In genomic region chr2:152710713-152711112, GRCh38 we compare ENCODE assay signal across 22 cellular contexts. TPM values are rescaled to one million over a fixed set of nuclear protein-coding genes. Genes with fewer than 3 reads are reported as not detected.
DNase-seq lines count a peak whose midpoint lies in the region; FAIRE-seq and TF ChIP-seq lines count a peak whose summit lies in the region.
"Had no signal": no experiment of that assay in that cellular context is flagged by ENCODE, and none has a peak within 500 bp of the region (broad histone marks: within the 10 kb centered on the region; RNA-seq: fewer than 3 reads in every experiment).

No MANE protein-coding gene starts in this region.

- TF ChIP-seq POLR2A in H54 (IDR thresholded peaks at IDR 0.05; ENCODE audit: low read depth, low read length) = no peak

- peaks cover 76% of the 10 kb centered on the region for H3K36me3 Mint-ChIP-seq in activated CD4-positive, alpha-beta T cell treated with anti-CD3 and anti-CD28 coated beads, Interleukin-2, amount 10 ng/mL, durations not matched to agents 7 days and 5 days (ENCODE audit: low read depth)

- no peak overlapping the region for H3K4me3 Mint-ChIP-seq in activated CD4-positive, alpha-beta T cell treated with anti-CD3 and anti-CD28 coated beads, Interleukin-2, amount 10 ng/mL, durations not matched to agents 7 days and 5 days
- H3K4me3 Mint-ChIP-seq: CD4-positive, alpha-beta T cell had no signal

- CTCF ChIA-PET in activated CD4-positive, alpha-beta T cell treated with anti-CD3 and anti-CD28 coated beads, Interleukin-2, amount 10 ng/mL, durations not matched to agents 7 days and 5 days (lab: Charles Lee) = no interaction called here

- peak; percentile 30 for FAIRE-seq in H54 (lab: Jason Lieb, UNC)
- FAIRE-seq: A204.1, GM12891, HepG2 had no signal

- H3K9me3 Mint-ChIP-seq in activated CD4-positive, alpha-beta T cell treated with anti-CD3 and anti-CD28 coated beads, Interleukin-2, amount 10 ng/mL, durations not matched to agents 7 days and 5 days = no peaks in the 10 kb centered on the region
- H3K9me3 Mint-ChIP-seq: CD4-positive, alpha-beta T cell had no signal

- no peaks in the 10 kb centered on the region for H3K27me3 Mint-ChIP-seq in activated CD4-positive, alpha-beta T cell treated with anti-CD3 and anti-CD28 coated beads, Interleukin-2, amount 10 ng/mL, durations not matched to agents 7 days and 5 days
- H3K27me3 Mint-ChIP-seq: CD4-positive, alpha-beta T cell had no signal

- peak; percentile 6 for DNase-seq in AG08396 (ENCODE audit: low spot score)
- DNase-seq in H54 (ENCODE audit: insufficient read length, low spot score) = no peak
- DNase-seq in amniotic epithelial cell (ENCODE audit: low read depth) = peak; percentile 74
- DNase-seq in iris pigment epithelial cell (ENCODE audit: low read depth) = peak; percentile 63
- no peak for DNase-seq in cerebellum (ENCODE audit: low spot score)
- DNase-seq in activated CD4-positive, alpha-beta T cell treated with anti-CD3 and anti-CD28 coated beads, Interleukin-2, amount 10 ng/mL, durations not matched to agents 7 days and 5 days = no peak
- no peak for DNase-seq in NOMO-1 treated with DMSO at 0.1 percent for 48 hours (lab: John Stamatoyannopoulos, UW; ENCODE audit: unreplicated experiment)
- DNase-seq: CD4-positive, alpha-beta T cell; COR-L47; DMS 273 treated with DMSO at 0.1 percent for 48 hours; DMS79 treated with DMSO at 0.1 percent for 48 hours; KG1; MV-4-11; NCI-H1105 treated with DMSO at 0.1 percent for 48 hours; NCI-H2029 treated with DMSO at 0.1 percent for 48 hours; NCI-H2171; NCI-H524 treated with DMSO at 0.1 percent for 48 hours; NCI-H82; OCI-M1 had no signal

- H3K4me1 Mint-ChIP-seq in activated CD4-positive, alpha-beta T cell treated with anti-CD3 and anti-CD28 coated beads, Interleukin-2, amount 10 ng/mL, durations not matched to agents 7 days and 5 days = peaks cover 46% of the 10 kb centered on the region

- H3K27ac Mint-ChIP-seq in activated CD4-positive, alpha-beta T cell treated with anti-CD3 and anti-CD28 coated beads, Interleukin-2, amount 10 ng/mL, durations not matched to agents 7 days and 5 days = no peak overlapping the region
- H3K27ac Mint-ChIP-seq: CD4-positive, alpha-beta T cell had no signal

- POLR2A ChIA-PET in activated CD4-positive, alpha-beta T cell treated with anti-CD3 and anti-CD28 coated beads, Interleukin-2, amount 10 ng/mL, durations not matched to agents 7 days and 5 days (lab: Charles Lee) = no interaction called here

RNA-seq across cellular contexts. Expression of gene PRPF40A, which starts 6.5 kb away (rescaled TPM):
- total RNA-seq in cerebellum = 105 TPM
- 100 to 1,000 TPM; 107 to 109 TPM for total RNA-seq in activated CD4-positive, alpha-beta T cell treated with anti-CD3 and anti-CD28 coated beads, Interleukin-2, amount 10 ng/mL, durations not matched to agents 7 days and 5 days

RNA-seq across cellular contexts. Expression of gene ARL6IP6, which starts 7.7 kb away (rescaled TPM):
- 31.9 TPM for total RNA-seq in cerebellum
- 10 to 100 TPM; 37.4 to 57.5 TPM for total RNA-seq in activated CD4-positive, alpha-beta T cell treated with anti-CD3 and anti-CD28 coated beads, Interleukin-2, amount 10 ng/mL, durations not matched to agents 7 days and 5 days

Comparison
In these comparisons a context has a peak if more than half of its experiments do, and no peak if none do; other contexts are left out.
1. DNase-seq: peak in AG08396 (single experiment), amniotic epithelial cell (single experiment) and iris pigment epithelial cell (single experiment); none in H54 (single experiment), cerebellum (single experiment), activated CD4-positive, alpha-beta T cell treated with anti-CD3 and anti-CD28 coated beads, Interleukin-2, amount 10 ng/mL, durations not matched to agents 7 days and 5 days (single experiment) and NOMO-1 treated with DMSO at 0.1 percent for 48 hours (single experiment).